8 cellular contexts compared by ENCODE assay signal in the genomic region with DNA sequence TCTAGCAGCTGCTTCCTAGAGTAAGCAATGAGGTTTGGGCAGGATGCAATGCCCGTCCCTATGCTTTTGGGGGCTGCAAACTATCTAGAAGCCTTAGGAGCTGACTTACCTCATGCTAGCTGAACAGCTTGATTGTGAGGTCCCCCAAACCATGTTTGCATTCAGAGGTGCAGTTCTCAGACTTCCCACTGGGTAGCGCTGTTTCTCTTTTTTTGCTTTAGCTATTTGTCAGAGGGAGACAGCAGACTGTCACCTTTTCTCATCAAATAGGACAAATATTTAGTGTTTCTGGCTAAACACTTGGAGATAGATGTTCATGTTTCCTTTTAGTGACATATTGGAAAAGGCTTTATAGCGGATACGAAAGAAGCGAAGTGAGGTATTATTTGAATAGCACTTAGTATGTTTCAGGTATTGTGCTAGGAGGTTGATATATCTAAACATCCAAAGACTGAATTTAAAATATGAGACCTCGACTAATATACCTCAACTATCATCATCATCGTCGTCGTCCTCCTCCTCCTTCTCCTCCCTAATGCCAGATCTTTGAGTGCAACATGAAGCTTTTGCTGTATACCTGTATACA. TPM values are rescaled to one million over a fixed set of nuclear protein-coding genes. Genes with fewer than 3 reads are reported as not detected.
DNase-seq lines count a peak whose midpoint lies in the region; ATAC-seq and TF ChIP-seq lines count a peak whose summit lies in the region.

No MANE protein-coding gene starts in this region.

- no peaks in the 10 kb centered on the region for H3K9me3 ChIP-seq in vagina

- TF ChIP-seq POLR2A in vagina (IDR thresholded peaks at IDR 0.05) = no peak

- TF ChIP-seq CTCF in LNCAP (IDR thresholded peaks at IDR 0.05) (peak; percentile 74), vagina (IDR thresholded peaks at IDR 0.05) (peak; percentile 58 to 84 (median 78))

- no peaks in the 10 kb centered on the region for H3K4me1 ChIP-seq in vagina

- H3K4me3 ChIP-seq in vagina = no peak overlapping the region

- intact Hi-C loops in posterior cingulate gyrus (cut with DNase I) (loop anchor here (1.0 to 10.0 kb wide), 4 partner anchors 71 to 953 kb away; no protein-coding TSS in a partner anchor), vagina (cut with DNase I) (loop anchor here (5.0 kb wide), 1 partner anchor 331 kb away; no protein-coding TSS in a partner anchor)

- no peak overlapping the region for H3K27ac ChIP-seq in vagina

- ATAC-seq in GM21786 (IDR thresholded peaks at IDR 0.05; ENCODE audit: unreplicated experiment) = peak; percentile 78

- peak; percentile 62 for DNase-seq in ELR (ENCODE audit: low read depth)
- peak; percentile 57 for DNase-seq in SHP77 treated with DMSO at 0.1 percent for 48 hours (lab: John Stamatoyannopoulos, UW)
- peak; percentile 89 for DNase-seq in activated effector memory CD4-positive, alpha-beta T cell treated with anti-CD3 and anti-CD28 coated beads, Interleukin-2, amount 50 U/mL, for 16 hours
- peak; percentile 37 for DNase-seq in glomerular endothelial cell (ENCODE audit: extremely low read depth, low read depth, low spot score)
- peak in 8 of 10 donors; percentile 29 to 89 (median 81) for DNase-seq in posterior cingulate gyrus
- DNase-seq in vagina (ENCODE audit: extremely low spot score in 2 of 2) = no peak

- no peaks in the 10 kb centered on the region for H3K36me3 ChIP-seq in vagina

- H3K27me3 ChIP-seq in vagina = no peaks in the 10 kb centered on the region

RNA-seq across cellular contexts. Expression of gene TMEM192, which starts 18.7 kb away (rescaled TPM):
- total RNA-seq in glomerular endothelial cell = 17.6 and 18.6 TPM in 2 replicates
- total RNA-seq in vagina = 7.1 TPM

Comparison
In these comparisons a context has a peak if more than half of its experiments do, and no peak if none do; other contexts are left out.
1. DNase-seq: peak in ELR (single experiment), SHP77 treated with DMSO at 0.1 percent for 48 hours (single experiment), activated effector memory CD4-positive, alpha-beta T cell treated with anti-CD3 and anti-CD28 coated beads, Interleukin-2, amount 50 U/mL, for 16 hours (single experiment), glomerular endothelial cell (single experiment) and posterior cingulate gyrus (8 of 10); none in vagina (0 of 2).